20 cellular contexts compared by ENCODE assay signal in the genomic region with DNA sequence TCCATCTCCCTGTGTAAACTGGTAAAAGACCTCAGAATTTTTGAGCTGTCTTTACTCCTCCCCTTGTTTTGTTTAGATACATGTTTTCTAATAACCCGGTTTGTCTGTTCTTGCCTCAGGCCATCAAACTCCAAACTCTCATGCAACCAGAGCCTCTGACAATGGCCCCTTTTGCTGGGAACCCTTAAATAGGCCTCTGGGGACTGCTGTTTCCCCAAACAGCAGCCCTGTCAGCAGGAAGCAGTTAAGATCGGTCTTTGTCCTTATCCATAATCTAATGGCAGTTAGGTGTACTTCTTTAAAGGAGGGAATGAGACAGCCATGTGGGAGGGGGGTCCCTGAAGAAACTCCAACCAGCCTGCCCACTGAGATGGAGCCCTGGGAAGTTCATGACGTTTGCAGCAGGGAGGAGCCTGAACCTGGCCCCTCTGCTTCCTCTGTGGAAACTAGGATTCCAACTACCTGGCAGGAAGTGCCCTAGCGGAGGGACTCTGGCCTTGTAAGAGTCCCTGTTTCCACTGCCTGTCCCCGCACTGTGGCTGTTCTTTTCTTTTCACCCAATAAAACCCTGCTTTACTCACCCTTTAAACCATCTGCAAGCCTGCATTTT.
"Had no signal": no experiment of that assay in that cellular context is flagged by ENCODE, and none has a peak within 500 bp of the region (broad histone marks: within the 10 kb centered on the region; RNA-seq: fewer than 3 reads in every experiment).

No MANE protein-coding gene starts in this region.

- DNase-seq: effector CD4-positive, alpha-beta T cell; heart left ventricle; hippocampal formation; kidney glomerular epithelial cell; naive thymus-derived CD4-positive, alpha-beta T cell; nucleus accumbens; pancreas; right cardiac atrium; small intestine; stimulated activated CD4-positive, alpha-beta T cell treated with anti-CD3 and anti-CD28 coated beads, Interleukin-12 subunit alpha, Interleukin-12 subunit beta, amount 100 ng/mL, for 4 hours; stimulated activated naive CD4-positive, alpha-beta T cell; stomach; substantia nigra; transverse colon had no signal

- H3K36me3 Mint-ChIP-seq: naive thymus-derived CD4-positive, alpha-beta T cell had no signal

- H3K36me3 ChIP-seq: heart left ventricle, pancreas, stomach, thoracic aorta, transverse colon had no signal

- H3K4me1 Mint-ChIP-seq: naive thymus-derived CD4-positive, alpha-beta T cell had no signal

- ATAC-seq: esophagus mucosa; heart left ventricle; naive thymus-derived CD4-positive, alpha-beta T cell; pancreas; right cardiac atrium had no signal

- H3K27me3 ChIP-seq: heart left ventricle, pancreas, stomach, transverse colon had no signal

- H3K4me3 ChIP-seq: coronary artery, heart left ventricle, pancreas, stomach, thoracic aorta, transverse colon had no signal

- H3K4me1 ChIP-seq: heart left ventricle, pancreas, stomach, transverse colon had no signal

- FAIRE-seq: frontal cortex, islet of Langerhans, pancreas, small intestine had no signal

- H3K27ac Mint-ChIP-seq: naive thymus-derived CD4-positive, alpha-beta T cell; progenitor cell of endocrine pancreas had no signal

- H3K4me3 Mint-ChIP-seq: naive thymus-derived CD4-positive, alpha-beta T cell had no signal

- H3K27me3 Mint-ChIP-seq: naive thymus-derived CD4-positive, alpha-beta T cell; progenitor cell of endocrine pancreas had no signal

- H3K27ac ChIP-seq: coronary artery, heart left ventricle, pancreas, stomach, thoracic aorta, transverse colon had no signal

- H3K9me3 ChIP-seq: pancreas, stomach, thoracic aorta, transverse colon had no signal
